Comparison of ENCODE assay signal across 8 cellular contexts in the genomic region with DNA sequence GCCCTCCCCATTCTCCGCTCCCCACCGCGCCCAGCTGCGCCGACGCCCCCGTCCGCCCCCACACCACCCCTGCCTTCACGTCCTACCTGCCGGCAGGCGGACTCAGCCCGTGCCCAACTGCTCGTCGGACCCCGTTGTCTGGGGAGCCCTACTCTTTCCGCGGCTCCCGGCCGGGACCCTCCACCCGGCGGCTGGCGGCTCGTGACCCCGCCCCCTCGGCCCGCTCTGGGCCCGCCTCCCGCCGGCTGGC. TPM values are rescaled to one million over a fixed set of nuclear protein-coding genes. Genes with fewer than 3 reads are reported as not detected.
DNase-seq lines count a peak whose midpoint lies in the region; ATAC-seq, FAIRE-seq and TF ChIP-seq lines count a peak whose summit lies in the region.

TSS of gene SERAC1 (minus strand) at position 209 of the 250 bp plus-strand sequence. CDS start 9,899 bp downstream, outside the sequence.

- no peaks in the 10 kb centered on the region for H3K9me3 ChIP-seq in stomach smooth muscle (ENCODE audit: control insufficient read depth in 2 of 2, low read length in 2 of 2)

- peaks cover 7% of the 10 kb centered on the region for H3K4me1 ChIP-seq in stomach smooth muscle (ENCODE audit: control insufficient read depth, insufficient read depth, low read length)

- H3K4me3 ChIP-seq in stomach smooth muscle (ENCODE audit: low read length in 2 of 2), result peak within 1 kb of the TSS; percentile 91 to 97

- no peaks in the 10 kb centered on the region for H3K9me3 Mint-ChIP-seq in T-helper 1 cell treated with Interleukin-12 subunit alpha and Interleukin-12 subunit beta and Interleukin-4 antibody, amounts not matched to agents 30 μg/mL and 1 μg/mL, for 36 hours
- H3K9me3 Mint-ChIP-seq in activated naive CD4-positive, alpha-beta T cell treated with anti-CD3 and anti-CD28 coated beads, Interleukin-2, amount 50 U/mL, for 72 hours, result no peaks in the 10 kb centered on the region

- H3K27ac Mint-ChIP-seq in T-helper 1 cell treated with Interleukin-12 subunit alpha and Interleukin-12 subunit beta and Interleukin-4 antibody, amounts not matched to agents 30 μg/mL and 1 μg/mL, for 36 hours, result peak within 1 kb of the TSS; percentile 97
- peak within 1 kb of the TSS; percentile 97 for H3K27ac Mint-ChIP-seq in activated naive CD4-positive, alpha-beta T cell treated with anti-CD3 and anti-CD28 coated beads, Interleukin-2, amount 50 U/mL, for 72 hours

- FAIRE-seq in H54 (lab: Jason Lieb, UNC), result no peak

- no peak for TF ChIP-seq POLR2A in H54 (IDR thresholded peaks at IDR 0.05; ENCODE audit: low read depth, low read length)

- peak within 1 kb of the TSS; percentile 94 to 97 for H3K9ac ChIP-seq in stomach smooth muscle (ENCODE audit: low read length in 2 of 2)

- H3K36me3 Mint-ChIP-seq in T-helper 1 cell treated with Interleukin-12 subunit alpha and Interleukin-12 subunit beta and Interleukin-4 antibody, amounts not matched to agents 30 μg/mL and 1 μg/mL, for 36 hours (ENCODE audit: low read depth), result peaks cover 21% of the 10 kb centered on the region
- H3K36me3 Mint-ChIP-seq in activated naive CD4-positive, alpha-beta T cell treated with anti-CD3 and anti-CD28 coated beads, Interleukin-2, amount 50 U/mL, for 72 hours, result peaks cover 24 to 25% of the 10 kb centered on the region in 2 donors

- ATAC-seq in activated naive CD4-positive, alpha-beta T cell treated with anti-CD3 and anti-CD28 coated beads, Interleukin-2, amount 50 U/mL, for 72 hours, result peak in 1 of 2 donors; percentile 60

- no peaks in the 10 kb centered on the region for H3K27me3 ChIP-seq in stomach smooth muscle (ENCODE audit: control insufficient read depth in 1 of 2, insufficient read depth in 2 of 2, low read length in 2 of 2)

- H3K4me3 Mint-ChIP-seq in T-helper 1 cell treated with Interleukin-12 subunit alpha and Interleukin-12 subunit beta and Interleukin-4 antibody, amounts not matched to agents 30 μg/mL and 1 μg/mL, for 36 hours, result peak within 1 kb of the TSS; percentile 81

- no peaks in the 10 kb centered on the region for H3K36me3 ChIP-seq in stomach smooth muscle (ENCODE audit: control insufficient read depth in 2 of 2, insufficient read depth in 2 of 2, low read length in 2 of 2)

- H3K27ac ChIP-seq in stomach smooth muscle (ENCODE audit: low read length), result peak within 1 kb of the TSS; percentile 93

- peaks cover 29% of the 10 kb centered on the region for H3K4me1 Mint-ChIP-seq in T-helper 1 cell treated with Interleukin-12 subunit alpha and Interleukin-12 subunit beta and Interleukin-4 antibody, amounts not matched to agents 30 μg/mL and 1 μg/mL, for 36 hours (ENCODE audit: low read depth)

- DNase-seq in T-helper 1 cell (no peak), iPS-NIHi11 (ENCODE audit: low spot score) (peak; percentile 96), H54 (ENCODE audit: insufficient read length, low spot score) (no peak)
- no peak for DNase-seq in activated naive CD4-positive, alpha-beta T cell treated with anti-CD3 and anti-CD28 coated beads, Interleukin-2, amount 50 U/mL, for 72 hours (ENCODE audit: low spot score in 2 of 2)
- no peak for DNase-seq in stimulated activated CD4-positive, alpha-beta T cell treated with anti-CD3 and anti-CD28 coated beads, Interleukin-2, amount 100 ng/mL, for 48 hours
- no peak for DNase-seq in activated CD8-positive, alpha-beta memory T cell treated with anti-CD3 and anti-CD28 coated beads, Interleukin-2, amount 50 U/mL, for 4 hours

- H3K27me3 Mint-ChIP-seq in T-helper 1 cell treated with Interleukin-12 subunit alpha and Interleukin-12 subunit beta and Interleukin-4 antibody, amounts not matched to agents 30 μg/mL and 1 μg/mL, for 36 hours (ENCODE audit: low read depth), result peaks cover 4% of the 10 kb centered on the region

RNA-seq across cellular contexts. Expression of gene SERAC1, which starts in this region (rescaled TPM):
- 1 to 10 TPM; 3.6 to 7.1 TPM for total RNA-seq in activated naive CD4-positive, alpha-beta T cell treated with anti-CD3 and anti-CD28 coated beads, Interleukin-2, amount 50 U/mL, for 72 hours
